ENCODE assay signal across 12 cellular contexts in the genomic region with DNA sequence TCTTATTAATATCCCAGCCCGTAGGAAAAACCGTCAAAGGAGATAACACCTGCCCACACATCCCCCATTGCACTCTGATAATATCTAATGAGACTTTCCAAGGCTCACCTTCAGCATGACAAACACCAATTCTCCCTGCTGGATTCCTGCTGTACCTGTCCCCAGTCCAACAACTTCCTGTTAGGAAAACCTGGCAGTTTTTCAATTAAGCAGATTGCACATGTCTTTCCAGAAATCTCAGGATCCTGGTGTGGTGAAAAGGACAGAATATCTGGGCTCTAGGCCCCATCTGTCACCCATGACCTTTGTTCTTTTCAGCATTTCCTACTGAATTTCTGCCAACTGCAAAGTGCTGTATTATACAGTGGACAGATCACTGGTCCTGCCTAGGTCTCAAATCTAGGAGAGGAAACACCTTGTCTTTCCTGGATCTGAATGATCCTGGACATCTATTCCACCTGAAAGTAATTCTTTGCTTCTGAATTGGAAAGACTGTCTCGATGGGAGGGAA. TPM values are rescaled to one million over a fixed set of nuclear protein-coding genes. Genes with fewer than 3 reads are reported as not detected.
A peak's percentile ranks its signal among the peaks of the same experiment; 100 is the strongest.
DNase-seq lines count a peak whose midpoint lies in the region; ATAC-seq and TF ChIP-seq lines count a peak whose summit lies in the region.
"Had no signal": no experiment of that assay in that cellular context is flagged by ENCODE, and none has a peak within 500 bp of the region (broad histone marks: within the 10 kb centered on the region; RNA-seq: fewer than 3 reads in every experiment).

No MANE protein-coding gene starts in this region.

- H3K27me3 ChIP-seq in BLaER1 treated with 17β-estradiol and CSF1 and Interleukin-3, amounts not matched to agents 10 nM and 100 nM, result no peaks in the 10 kb centered on the region
- H3K27me3 ChIP-seq in GM23248 (replicated peaks; ENCODE audit: insufficient read depth), result no peaks in the 10 kb centered on the region; the same call in 1 of the 2 replicates
- no peaks in the 10 kb centered on the region for H3K27me3 ChIP-seq in adipocyte (replicated peaks; ENCODE audit: control insufficient read depth, insufficient read depth, low read length)
- H3K27me3 ChIP-seq in A673 (replicated peaks; ENCODE audit: insufficient read depth, low read depth, low read length, poor library complexity), result no peaks in the 10 kb centered on the region
- H3K27me3 ChIP-seq in CD4-positive, alpha-beta memory T cell (ENCODE audit: insufficient read depth, low read length), result no peaks in the 10 kb centered on the region

- H3K27ac Mint-ChIP-seq in naive B cell, result peak overlapping the region in 4 of 6 donors; percentile 47 to 76 (median 72)
- no peak overlapping the region for H3K27ac Mint-ChIP-seq in CD4-positive, alpha-beta memory T cell
- H3K27ac Mint-ChIP-seq: activated B cell treated with CpG ODN at 0.5 μM for 24 hours, memory B cell had no signal

- H3K4me3 Mint-ChIP-seq in naive B cell, result no peak overlapping the region
- H3K4me3 Mint-ChIP-seq in CD4-positive, alpha-beta memory T cell, result no peak overlapping the region
- H3K4me3 Mint-ChIP-seq: H9 had no signal

- no peaks in the 10 kb centered on the region for H3F3A ChIP-seq in GM23248 (ENCODE audit: insufficient read depth)

- in situ Hi-C loops in GM23248 (cut with MboI), result loop anchor here (10.0 kb wide), 1 partner anchor 474 kb away; no protein-coding TSS in a partner anchor

- no TSS peak for BruUV-seq in A673 (replicated peaks; lab: Mats Ljungman, UMichigan)

- WGBS in GM23248 (ENCODE audit: low coverage in 1 of 2, low lambda C conversion rate in 2 of 2, missing lambda C conversion rate in 2 of 2), 2 experiments, result 69 to 72% methylated on average over 3 of the region's 3 CpGs

- H3K4me1 Mint-ChIP-seq in naive B cell, result peaks cover 10 to 13% (median 10%) of the 10 kb centered on the region in 3 donors
- peaks cover 4 to 8% (median 5%) of the 10 kb centered on the region in 4 donors for H3K4me1 Mint-ChIP-seq in CD4-positive, alpha-beta memory T cell
- H3K4me1 Mint-ChIP-seq: memory B cell had no signal

- intact Hi-C loops in A673 (cut with micrococcal nuclease; ENCODE audit: unreplicated experiment), result loop anchor here (2.0 kb wide), 2 partner anchors 438 to 478 kb away; a partner anchor contains a TSS
- intact Hi-C loops in CD4-positive, alpha-beta memory T cell (cut with micrococcal nuclease), result loop anchor here (2.0 kb wide), 1 partner anchor 438 kb away; a partner anchor contains a TSS

- no peak for TF ChIP-seq CTCF in A673 (conservative IDR thresholded peaks at IDR 0.05; ENCODE audit: low read depth, low read length)

- no peak for ATAC-seq in naive B cell (ENCODE audit: low read depth in 2 of 2)

- no peaks in the 10 kb centered on the region for H3K9me2 ChIP-seq in GM23248 (ENCODE audit: insufficient read depth)

- peak overlapping the region; percentile 34 to 89 (median 60); a peak in 21 of 22 replicates for H3K4me2 ChIP-seq in BLaER1 treated with 17β-estradiol and CSF1 and Interleukin-3, amounts not matched to agents 10 nM and 100 nM
- peak overlapping the region; percentile 58 for H3K4me2 ChIP-seq in GM23248 (ENCODE audit: unreplicated experiment)

- peak overlapping the region in 8 of 11 experiments; percentile 2 to 69 (median 52); a peak in 12 of 22 replicates for H3K9ac ChIP-seq in BLaER1 treated with 17β-estradiol and CSF1 and Interleukin-3, amounts not matched to agents 10 nM and 100 nM
- H3K9ac ChIP-seq in GM23248, result no peak overlapping the region
- peak overlapping the region; percentile 76 for H3K9ac ChIP-seq in adipocyte (ENCODE audit: low read length)

- no peak overlapping the region for H3K4me3 ChIP-seq in BLaER1 treated with 17β-estradiol and CSF1 and Interleukin-3, amounts not matched to agents 10 nM and 100 nM
- peak overlapping the region; percentile 42; the same call in 1 of the 2 replicates for H3K4me3 ChIP-seq in GM23248
- peak overlapping the region; percentile 74 for H3K4me3 ChIP-seq in adipocyte (ENCODE audit: low read length)
- no peak overlapping the region for H3K4me3 ChIP-seq in A673 (ENCODE audit: low read depth, low read length, poor library complexity, severe bottlenecking)
- H3K4me3 ChIP-seq in CD4-positive, alpha-beta memory T cell (ENCODE audit: low read length in 2 of 2), result no peak overlapping the region

- H3K4me1 ChIP-seq in BLaER1 treated with 17β-estradiol and CSF1 and Interleukin-3, amounts not matched to agents 10 nM and 100 nM, result peaks cover 19 to 29% (median 25%) of the 10 kb centered on the region in 10 experiments
- no peaks in the 10 kb centered on the region for H3K4me1 ChIP-seq in GM23248 (ENCODE audit: insufficient read depth)
- H3K4me1 ChIP-seq in adipocyte (ENCODE audit: control insufficient read depth, insufficient read depth, low read length), result peaks cover 18% of the 10 kb centered on the region
- no peaks in the 10 kb centered on the region for H3K4me1 ChIP-seq in A673 (ENCODE audit: insufficient read depth, low read length, poor library complexity, severe bottlenecking)
- no peaks in the 10 kb centered on the region for H3K4me1 ChIP-seq in CD4-positive, alpha-beta memory T cell (ENCODE audit: insufficient read depth, low read length)

- no peaks in the 10 kb centered on the region for H3K27me3 Mint-ChIP-seq in naive B cell
- peaks cover 6 to 9% of the 10 kb centered on the region in 2 donors for H3K27me3 Mint-ChIP-seq in CD4-positive, alpha-beta memory T cell
- H3K27me3 Mint-ChIP-seq: memory B cell had no signal

- H4K20me1 ChIP-seq in BLaER1 treated with 17β-estradiol and CSF1 and Interleukin-3, amounts not matched to agents 10 nM and 100 nM, result no peaks in the 10 kb centered on the region
- H4K20me1 ChIP-seq in GM23248 (ENCODE audit: insufficient read depth), result no peaks in the 10 kb centered on the region

- DNase-seq in GM23248 (no peak), adipocyte (ENCODE audit: low read depth) (no peak), naive B cell (no peak), A673 (ENCODE audit: low spot score) (no peak), NCI-H187 treated with DMSO at 0.1 percent for 48 hours (lab: John Stamatoyannopoulos, UW) (no peak), NCI-H2107 treated with DMSO at 0.1 percent for 48 hours (lab: John Stamatoyannopoulos, UW; ENCODE audit: unreplicated experiment) (no peak)
- no peak for DNase-seq in CD4-positive, alpha-beta memory T cell

- CTCF ChIA-PET in A673 (lab: Charles Lee), result no interaction called here
- CTCF ChIA-PET in CD4-positive, alpha-beta memory T cell (lab: Charles Lee; ENCODE audit: partially characterized antibody), result no interaction called here

- peak overlapping the region; percentile 2 to 55 (median 23); a peak in 15 of 22 replicates for H3K27ac ChIP-seq in BLaER1 treated with 17β-estradiol and CSF1 and Interleukin-3, amounts not matched to agents 10 nM and 100 nM
- H3K27ac ChIP-seq in GM23248, result no peak overlapping the region
- H3K27ac ChIP-seq in A673 (ENCODE audit: low read depth, low read length, poor library complexity, severe bottlenecking), result no peak overlapping the region
- H3K27ac ChIP-seq in CD4-positive, alpha-beta memory T cell (ENCODE audit: low read depth, low read length), result no peak overlapping the region

- H3K36me3 Mint-ChIP-seq in naive B cell, result no peaks in the 10 kb centered on the region
- no peaks in the 10 kb centered on the region for H3K36me3 Mint-ChIP-seq in CD4-positive, alpha-beta memory T cell
- H3K36me3 Mint-ChIP-seq: brain, memory B cell had no signal

- H3K9me3 ChIP-seq in BLaER1 treated with 17β-estradiol and CSF1 and Interleukin-3, amounts not matched to agents 10 nM and 100 nM (replicated peaks in 1 of 11), result peaks cover 0 to 6% (median 0%) of the 10 kb centered on the region in 11 experiments; a peak in 2 of 22 replicates
- H3K9me3 ChIP-seq in GM23248 (ENCODE audit: low read depth) (no peaks in the 10 kb centered on the region), adipocyte (ENCODE audit: control insufficient read depth, low read length) (no peaks in the 10 kb centered on the region), A673 (ENCODE audit: low read depth, low read length, poor library complexity, severe bottlenecking) (no peaks in the 10 kb centered on the region)
- no peaks in the 10 kb centered on the region for H3K9me3 ChIP-seq in CD4-positive, alpha-beta memory T cell (ENCODE audit: control insufficient read depth in 1 of 2, low read length in 2 of 2)

- H3K79me2 ChIP-seq in GM23248 (ENCODE audit: insufficient read depth), result no peaks in the 10 kb centered on the region

- H3K36me3 ChIP-seq in BLaER1 treated with 17β-estradiol and CSF1 and Interleukin-3, amounts not matched to agents 10 nM and 100 nM, result no peaks in the 10 kb centered on the region
- H3K36me3 ChIP-seq in GM23248 (ENCODE audit: low read depth) (no peaks in the 10 kb centered on the region), adipocyte (ENCODE audit: control insufficient read depth, insufficient read depth, low read length, severe bottlenecking) (no peaks in the 10 kb centered on the region), A673 (ENCODE audit: insufficient read depth, low read length, poor library complexity, severe bottlenecking) (no peaks in the 10 kb centered on the region)
- no peaks in the 10 kb centered on the region for H3K36me3 ChIP-seq in CD4-positive, alpha-beta memory T cell (ENCODE audit: insufficient read depth, low read length)

- H3K9me3 Mint-ChIP-seq in naive B cell, result no peaks in the 10 kb centered on the region
- no peaks in the 10 kb centered on the region for H3K9me3 Mint-ChIP-seq in CD4-positive, alpha-beta memory T cell
- H3K9me3 Mint-ChIP-seq: activated B cell treated with CpG ODN at 0.5 μM for 24 hours, memory B cell had no signal

- POLR2A ChIA-PET in A673 (lab: Charles Lee; ENCODE audit: low non-redundant PET), result no interaction called here
- POLR2A ChIA-PET in CD4-positive, alpha-beta memory T cell (lab: Charles Lee; ENCODE audit: partially characterized antibody), result no interaction called here

- peak overlapping the region; percentile 76 for H2AFZ ChIP-seq in GM23248

RNA-seq across cellular contexts. Expression of a gene that starts 27.7 kb away (rescaled TPM):
- 0.32 and 3.9 TPM in 2 replicates for total RNA-seq in GM23248 (2014; rRNA removed; shearing (Covaris generic))
- polyA plus RNA-seq in GM23248 (2016; fragmentation: Nextera tagmentation; extraction: Ambion mirVana) (15.8 and 18.1 TPM in 2 replicates), naive B cell (ENCODE audit: low read depth in 6 of 6) (100 to 1,000 TPM in 1 of 6 donors, 10 to 100 TPM in 5; 60.2 to 108 (median 77.4) TPM)
- 25.7 and 28.2 TPM in 2 replicates for total RNA-seq in A673 (2021)
- 10 to 100 TPM; 24.1 TPM for total RNA-seq in CD4-positive, alpha-beta memory T cell
- polyA plus RNA-seq in CD4-positive, alpha-beta memory T cell, result 10 to 100 TPM; 34.3 to 34.8 TPM

Comparison
In these comparisons a context has a peak if more than half of its experiments do, and no peak if none do; other contexts are left out.
1. H3K27ac ChIP-seq: peak in BLaER1 treated with 17β-estradiol and CSF1 and Interleukin-3, amounts not matched to agents 10 nM and 100 nM (11 of 11); none in GM23248 (single experiment), A673 (single experiment) and CD4-positive, alpha-beta memory T cell (single experiment).
2. H3K4me3 ChIP-seq: peak in GM23248 (single experiment) and adipocyte (single experiment); none in BLaER1 treated with 17β-estradiol and CSF1 and Interleukin-3, amounts not matched to agents 10 nM and 100 nM (0 of 10), A673 (single experiment) and CD4-positive, alpha-beta memory T cell (0 of 2).
3. H3K27ac Mint-ChIP-seq: peak in naive B cell (4 of 6); none in CD4-positive, alpha-beta memory T cell (0 of 7).